8 cellular contexts compared by ENCODE assay signal in genomic region chr19:50330365-50331078, GRCh38. TPM values are rescaled to one million over a fixed set of nuclear protein-coding genes. Genes with fewer than 3 reads are reported as not detected.
DNase-seq lines count a peak whose midpoint lies in the region; TF ChIP-seq lines count a peak whose summit lies in the region.

No MANE protein-coding gene starts in this region.

- H3K36me3 ChIP-seq in Loucy (ENCODE audit: insufficient read depth, low read length), result no peaks in the 10 kb centered on the region
- H3K36me3 ChIP-seq in uterus, result no peaks in the 10 kb centered on the region

- H4K20me1 ChIP-seq in Loucy (ENCODE audit: insufficient read depth, low read length, poor library complexity, severe bottlenecking), result no peaks in the 10 kb centered on the region

- TF ChIP-seq POLR2A in uterus (IDR thresholded peaks at IDR 0.05), result no peak

- H3K27ac ChIP-seq in uterus, result no peak overlapping the region

- intact Hi-C loops in uterus (cut with DNase I; ENCODE audit: low total_unique reads), result no loop called here

- no peaks in the 10 kb centered on the region for H3F3A ChIP-seq in Loucy (ENCODE audit: low read depth)

- peak; percentile 50 to 59 for DNase-seq in NCI-H2081 (lab: John Stamatoyannopoulos, UW)
- no peak for DNase-seq in NCI-H2081 treated with DMSO at 0.1 percent for 48 hours (lab: John Stamatoyannopoulos, UW)
- peak; percentile 78 to 81 for DNase-seq in SHP77 (lab: John Stamatoyannopoulos, UW)
- DNase-seq in activated naive CD4-positive, alpha-beta T cell treated with anti-CD3 and anti-CD28 coated beads, Interleukin-2, amount 50 U/mL, for 16 hours, result peak; percentile 81
- peak; percentile 16 to 93 (median 80) for DNase-seq in hypothalamus (lab: John Stamatoyannopoulos, UW)
- no peak for DNase-seq in retinal pigment epithelial cell (ENCODE audit: low read depth)
- peak; percentile 18 to 28 for DNase-seq in uterus

- peak overlapping the region; percentile 76; the same call in 1 of the 2 replicates for H2AFZ ChIP-seq in Loucy (ENCODE audit: low read length)

- H3K9me3 ChIP-seq in Loucy (ENCODE audit: insufficient read depth, low read depth, low read length) (no peaks in the 10 kb centered on the region), uterus (no peaks in the 10 kb centered on the region)

- TF ChIP-seq CTCF in Loucy (conservative IDR thresholded peaks at IDR 0.05; ENCODE audit: low read length) (no peak), retinal pigment epithelial cell (conservative IDR thresholded peaks at IDR 0.05; ENCODE audit: low read depth, low read length) (no peak), uterus (IDR thresholded peaks at IDR 0.05) (no peak)

- H3K9me2 ChIP-seq in Loucy (replicated peaks; ENCODE audit: low read depth, low read length), result no peaks in the 10 kb centered on the region

- H3K4me1 ChIP-seq in Loucy (ENCODE audit: insufficient read depth, low read length, poor library complexity, severe bottlenecking) (no peaks in the 10 kb centered on the region), uterus (peaks cover 0 to 3% of the 10 kb centered on the region in 2 donors)

- H3K4me2 ChIP-seq in Loucy (ENCODE audit: low read depth, low read length, poor library complexity, severe bottlenecking), result peak overlapping the region; percentile 70

- H3K79me2 ChIP-seq in Loucy (ENCODE audit: insufficient read depth, low read length), result no peaks in the 10 kb centered on the region

- H3K4me3 ChIP-seq in Loucy (ENCODE audit: low read length, poor library complexity, severe bottlenecking) (peak overlapping the region; percentile 70), retinal pigment epithelial cell (ENCODE audit: low read length) (peak overlapping the region; percentile 43), uterus (no peak overlapping the region)

- H3K9ac ChIP-seq in Loucy (ENCODE audit: low read depth, low read length, poor library complexity, severe bottlenecking), result peak overlapping the region; percentile 43

- no peaks in the 10 kb centered on the region for H3K27me3 ChIP-seq in Loucy (ENCODE audit: insufficient read depth, low read length, poor library complexity, severe bottlenecking)
- peaks cover 38 to 46% of the 10 kb centered on the region in 2 donors for H3K27me3 ChIP-seq in uterus

RNA-seq across cellular contexts. Expression of gene KCNC3, which starts 1.3 kb away (rescaled TPM):
- total RNA-seq in uterus, result 1 to 10 TPM in 1 of 4 donors, under 1 TPM in 2, not detected in 1; 0.26 to 2.4 (median 0.85) TPM

RNA-seq across cellular contexts. Expression of gene NAPSA, which starts 34.9 kb away (rescaled TPM):
- 1 to 10 TPM in 2 of 4 donors, not detected in 2; 1.4 to 1.5 TPM for total RNA-seq in uterus

RNA-seq across cellular contexts. Expression of gene NR1H2, which starts 45.7 kb away (rescaled TPM):
- 100 to 1,000 TPM in 1 of 4 donors, 10 to 100 TPM in 3; 45.3 to 115 (median 61.4) TPM for total RNA-seq in uterus

RNA-seq across cellular contexts. Expression of gene POLD1, which starts 53.6 kb away (rescaled TPM):
- total RNA-seq in uterus, result 10 to 100 TPM; 10.6 to 47.9 (median 24.0) TPM

Comparison
In these comparisons a context has a peak if more than half of its experiments do, and no peak if none do; other contexts are left out.
1. DNase-seq: peak in NCI-H2081 (2 of 2), SHP77 (2 of 2), activated naive CD4-positive, alpha-beta T cell treated with anti-CD3 and anti-CD28 coated beads, Interleukin-2, amount 50 U/mL, for 16 hours (single experiment), hypothalamus (51 of 51) and uterus (2 of 2); none in NCI-H2081 treated with DMSO at 0.1 percent for 48 hours (single experiment) and retinal pigment epithelial cell (single experiment).
2. H3K4me3 ChIP-seq: peak in Loucy (single experiment) and retinal pigment epithelial cell (single experiment); none in uterus (0 of 2).